In the genomic region with DNA sequence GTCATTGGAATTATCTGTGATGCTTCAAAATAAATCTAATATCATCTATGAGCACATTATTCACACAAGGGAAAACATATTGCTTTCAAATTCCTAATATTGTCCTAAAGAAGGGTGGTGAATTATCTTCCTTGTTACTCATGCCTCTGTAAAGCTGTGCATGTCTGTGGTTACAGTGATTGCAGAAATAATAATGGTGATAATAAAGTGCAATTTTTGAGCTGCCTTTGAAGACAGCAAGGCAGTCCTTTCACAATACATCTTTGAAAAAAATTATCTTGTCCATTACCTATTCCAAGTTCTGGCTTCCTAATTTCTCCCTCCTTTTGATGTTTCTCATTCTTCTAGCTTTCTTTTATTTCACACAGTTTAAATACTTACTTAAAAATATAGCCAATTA, we compare ENCODE assay signal across 10 cellular contexts.
"Had no signal": no experiment of that assay in that cellular context is flagged by ENCODE, and none has a peak within 500 bp of the region (broad histone marks: within the 10 kb centered on the region; RNA-seq: fewer than 3 reads in every experiment).

No MANE protein-coding gene starts in this region.

- H3K36me3 ChIP-seq: HAP-1 had no signal

- H3K4me3 ChIP-seq: GM23248, GM23338, HAP-1 had no signal

- H3K9me3 ChIP-seq: HAP-1 had no signal

- H3K4me1 Mint-ChIP-seq: GM23338, H9 had no signal

- H3K9ac ChIP-seq: GM23248 had no signal

- DNase-seq: GM23248, GOT3, H7, H9, HCEC 1CT, HFFc6 had no signal

- FAIRE-seq: H1, H54 had no signal

- H3K27ac Mint-ChIP-seq: GM23338, H9, HFFc6 had no signal

- H3K4me2 ChIP-seq: GM23338 had no signal

- H2AFZ ChIP-seq: GM23248, GM23338 had no signal

- H3K4me3 Mint-ChIP-seq: GM23338, H9, HFFc6 had no signal

- H3K27ac ChIP-seq: GM23248 had no signal
